1 cellular context compared by ENCODE assay signal in the genomic region with DNA sequence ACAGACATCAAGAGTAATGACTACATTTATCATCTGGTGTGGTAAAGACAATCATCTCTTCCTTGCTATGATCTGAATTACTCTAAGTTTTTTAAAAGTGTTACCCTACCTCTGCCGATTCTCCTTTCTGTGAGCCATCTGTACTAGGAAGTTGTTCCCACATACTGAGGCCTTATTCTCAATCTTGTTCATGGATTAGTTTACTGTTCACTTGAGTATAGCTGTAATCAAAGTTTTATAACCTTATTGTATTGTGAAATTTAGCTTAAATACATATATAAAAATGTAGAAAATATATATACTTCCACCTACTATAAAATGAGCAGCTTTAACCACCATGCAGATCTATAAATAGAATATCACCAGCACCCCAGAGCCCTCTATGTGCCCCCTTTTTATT.
A peak's percentile ranks its signal among the peaks of the same experiment; 100 is the strongest.
TF ChIP-seq lines count a peak whose summit lies in the region.

No MANE protein-coding gene starts in this region.

TF ChIP-seq in K562, 482 proteins besides CTCF, POLR2A, EP300 and RAD21:
- peak; percentile 36; the same call in 1 of the 2 replicates for TF ChIP-seq MEF2A (IDR thresholded peaks at IDR 0.05; ENCODE audit: control insufficient read depth, low read depth, low read length)
- TF ChIP-seq, protein P1, sequence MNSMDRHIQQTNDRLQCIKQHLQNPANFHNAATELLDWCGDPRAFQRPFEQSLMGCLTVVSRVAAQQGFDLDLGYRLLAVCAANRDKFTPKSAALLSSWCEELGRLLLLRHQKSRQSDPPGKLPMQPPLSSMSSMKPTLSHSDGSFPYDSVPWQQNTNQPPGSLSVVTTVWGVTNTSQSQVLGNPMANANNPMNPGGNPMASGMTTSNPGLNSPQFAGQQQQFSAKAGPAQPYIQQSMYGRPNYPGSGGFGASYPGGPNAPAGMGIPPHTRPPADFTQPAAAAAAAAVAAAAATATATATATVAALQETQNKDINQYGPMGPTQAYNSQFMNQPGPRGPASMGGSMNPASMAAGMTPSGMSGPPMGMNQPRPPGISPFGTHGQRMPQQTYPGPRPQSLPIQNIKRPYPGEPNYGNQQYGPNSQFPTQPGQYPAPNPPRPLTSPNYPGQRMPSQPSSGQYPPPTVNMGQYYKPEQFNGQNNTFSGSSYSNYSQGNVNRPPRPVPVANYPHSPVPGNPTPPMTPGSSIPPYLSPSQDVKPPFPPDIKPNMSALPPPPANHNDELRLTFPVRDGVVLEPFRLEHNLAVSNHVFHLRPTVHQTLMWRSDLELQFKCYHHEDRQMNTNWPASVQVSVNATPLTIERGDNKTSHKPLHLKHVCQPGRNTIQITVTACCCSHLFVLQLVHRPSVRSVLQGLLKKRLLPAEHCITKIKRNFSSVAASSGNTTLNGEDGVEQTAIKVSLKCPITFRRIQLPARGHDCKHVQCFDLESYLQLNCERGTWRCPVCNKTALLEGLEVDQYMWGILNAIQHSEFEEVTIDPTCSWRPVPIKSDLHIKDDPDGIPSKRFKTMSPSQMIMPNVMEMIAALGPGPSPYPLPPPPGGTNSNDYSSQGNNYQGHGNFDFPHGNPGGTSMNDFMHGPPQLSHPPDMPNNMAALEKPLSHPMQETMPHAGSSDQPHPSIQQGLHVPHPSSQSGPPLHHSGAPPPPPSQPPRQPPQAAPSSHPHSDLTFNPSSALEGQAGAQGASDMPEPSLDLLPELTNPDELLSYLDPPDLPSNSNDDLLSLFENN (IDR thresholded peaks at IDR 0.05; ENCODE audit: low read depth in 2 of 2, low read length in 2 of 2) = no peak
